Comparison of ENCODE assay signal across 8 cellular contexts in genomic region chr3:108153451-108153981, GRCh38.
DNase-seq lines count a peak whose midpoint lies in the region; ATAC-seq, FAIRE-seq and TF ChIP-seq lines count a peak whose summit lies in the region.

No MANE protein-coding gene starts in this region.

- CTCF ChIA-PET in AG04449 (lab: Yijun Ruan, JAX) (interaction anchor here (0.6 to 3.3 kb wide), 30 partner anchors 10 to 400 kb away, joined by 3 to 47 read pairs (median 4); no protein-coding TSS in a partner anchor), IMR-90 (lab: Yijun Ruan, JAX) (interaction anchor here (0.8 to 2.0 kb wide), 4 partner anchors 11 to 324 kb away, joined by 3 to 6 read pairs (median 4); no protein-coding TSS in a partner anchor)

- H2AFZ ChIP-seq in IMR-90 (replicated peaks; ENCODE audit: low read length, poor library complexity) (peak overlapping the region; percentile 46), SU-DHL-6 (ENCODE audit: low read depth, low read length, severe bottlenecking) (no peak overlapping the region)

- intact Hi-C loops in IMR-90 (cut with micrococcal nuclease): loop anchor here (2.0 to 10.0 kb wide), 2 partner anchors 251 to 323 kb away; no protein-coding TSS in a partner anchor
- intact Hi-C loops in mucosa of descending colon (cut with DNase I, micrococcal nuclease): loop anchor here in 1 of 2 donors (5.0 kb wide), 1 partner anchor 324 kb away; no protein-coding TSS in a partner anchor

- no peak overlapping the region for H2AK5ac ChIP-seq in IMR-90 (ENCODE audit: low read depth, low read length)

- TF ChIP-seq POLR2A in GM12891 (IDR thresholded peaks at IDR 0.05; ENCODE audit: low read depth, low read length): no peak
- no peak for TF ChIP-seq POLR2A in IMR-90 (IDR thresholded peaks at IDR 0.05; ENCODE audit: low read depth, low read length)

- H3K27ac ChIP-seq in IMR-90 (ENCODE audit: insufficient read depth, low read length) (no peak overlapping the region), SU-DHL-6 (ENCODE audit: low read depth, low read length) (no peak overlapping the region)

- peak; percentile 76 for TF ChIP-seq RAD21 in IMR-90 (IDR thresholded peaks at IDR 0.05; ENCODE audit: low read length)

- peak overlapping the region; percentile 74 for H3K4ac ChIP-seq in IMR-90 (ENCODE audit: low read depth, low read length)

- H3K79me1 ChIP-seq in IMR-90 (ENCODE audit: low read depth in 1 of 2, low read length in 2 of 2): no peaks in the 10 kb centered on the region

- H2BK5ac ChIP-seq in IMR-90 (ENCODE audit: low read depth, low read length, poor library complexity, severe bottlenecking): no peak overlapping the region

- peak overlapping the region; percentile 38; the same call in 1 of the 2 replicates for H3K18ac ChIP-seq in IMR-90 (ENCODE audit: low read depth, low read length)

- H3K36me3 ChIP-seq in IMR-90 (ENCODE audit: control insufficient read depth, insufficient read depth, low read length) (no peaks in the 10 kb centered on the region), SU-DHL-6 (ENCODE audit: low read length) (no peaks in the 10 kb centered on the region), bronchial epithelial cell (ENCODE audit: control insufficient read depth, insufficient read depth, low read length) (no peaks in the 10 kb centered on the region), mucosa of descending colon (ENCODE audit: low read depth) (no peaks in the 10 kb centered on the region)

- H3K4me1 ChIP-seq in IMR-90 (ENCODE audit: control insufficient read depth, insufficient read depth, low read length) (peaks cover 11% of the 10 kb centered on the region), mucosa of descending colon (ENCODE audit: low read depth) (no peaks in the 10 kb centered on the region)

- H4K8ac ChIP-seq in IMR-90 (ENCODE audit: low read depth in 2 of 2, low read length in 2 of 2): peak overlapping the region in 1 of 2 experiments; percentile 83; a peak in 2 of 4 replicates

- DNase-seq in AG04449 (ENCODE audit: low read depth, low spot score) (no peak), GM12891 (ENCODE audit: insufficient read length, low spot score) (no peak), IMR-90 (peak; percentile 75), bronchial epithelial cell (ENCODE audit: low read depth) (peak; percentile 70), mucosa of descending colon (peak in 2 of 3 donors; percentile 51 to 69), NCI-H2107 treated with DMSO at 0.1 percent for 48 hours (lab: John Stamatoyannopoulos, UW; ENCODE audit: unreplicated experiment) (no peak)

- H4K5ac ChIP-seq in IMR-90 (ENCODE audit: low read depth, low read length): peak overlapping the region; percentile 60; the same call in 1 of the 2 replicates

- in situ Hi-C loops in IMR-90 (cut with MboI; ENCODE audit: low sequenced_read_pairs): no loop called here

- dilution Hi-C loops in IMR-90 (cut with HindIII; ENCODE audit: low sequenced_read_pairs, unreplicated experiment): no loop called here

- H3K9me1 ChIP-seq in IMR-90 (ENCODE audit: insufficient read depth, low read length): peaks cover 3% of the 10 kb centered on the region; the same call in 1 of the 2 replicates

- TF ChIP-seq CTCF in AG04449 (IDR thresholded peaks at IDR 0.05; ENCODE audit: insufficient read depth, low read length, missing control alignments) (peak; percentile 33), IMR-90 (conservative IDR thresholded peaks at IDR 0.05; ENCODE audit: low read depth, low read length) (peak; percentile 65), SU-DHL-6 (IDR thresholded peaks at IDR 0.05; ENCODE audit: insufficient read depth, low read length, poor library complexity, severe bottlenecking) (peak; percentile 57), bronchial epithelial cell (IDR thresholded peaks at IDR 0.05; ENCODE audit: insufficient read depth, low read length, severe bottlenecking) (peak; percentile 25), mucosa of descending colon (IDR thresholded peaks at IDR 0.05) (peak; percentile 11)

- H3K4me2 ChIP-seq in IMR-90 (ENCODE audit: low read depth, low read length): no peak overlapping the region
- no peak overlapping the region for H3K4me2 ChIP-seq in SU-DHL-6 (ENCODE audit: low read depth, low read length, poor library complexity, severe bottlenecking)

- no peaks in the 10 kb centered on the region for H3F3A ChIP-seq in SU-DHL-6 (ENCODE audit: insufficient read depth)

- no peak overlapping the region for H2AK9ac ChIP-seq in IMR-90 (replicated peaks; ENCODE audit: low read depth, low read length, poor library complexity)

- H3K27me3 ChIP-seq in IMR-90 (ENCODE audit: control insufficient read depth, insufficient read depth, low read length) (no peaks in the 10 kb centered on the region), SU-DHL-6 (ENCODE audit: low read length) (no peaks in the 10 kb centered on the region), bronchial epithelial cell (ENCODE audit: control insufficient read depth, insufficient read depth, low read length) (no peaks in the 10 kb centered on the region)

- BruUV-seq in IMR-90 (replicated peaks; lab: Mats Ljungman, UMichigan): no TSS peak

- H3K9me2 ChIP-seq in SU-DHL-6 (replicated peaks; ENCODE audit: insufficient read depth, low read length): no peaks in the 10 kb centered on the region

- peak overlapping the region; percentile 66; the same call in 1 of the 2 replicates for H4K91ac ChIP-seq in IMR-90 (ENCODE audit: insufficient read depth, low read depth, low read length)

- H3K14ac ChIP-seq in IMR-90 (replicated peaks; ENCODE audit: low read depth, low read length): peak overlapping the region; percentile 24

- H3K4me3 ChIP-seq in AG04449 (ENCODE audit: low read depth, low read length): no peak overlapping the region
- H3K4me3 ChIP-seq in IMR-90 (ENCODE audit: insufficient read depth, low read depth, low read length): no peak overlapping the region
- H3K4me3 ChIP-seq in SU-DHL-6 (ENCODE audit: insufficient read depth, low read length, poor library complexity, severe bottlenecking): no peak overlapping the region
- H3K4me3 ChIP-seq in bronchial epithelial cell (ENCODE audit: low read depth, low read length): no peak overlapping the region
- H3K4me3 ChIP-seq in mucosa of descending colon: no peak overlapping the region

- H3K56ac ChIP-seq in IMR-90 (ENCODE audit: extremely low read depth, insufficient read depth, low read length): no peak overlapping the region

- POLR2A ChIA-PET in AG04449 (lab: Yijun Ruan, JAX) (no interaction called here), IMR-90 (lab: Charles Lee; ENCODE audit: unreplicated experiment) (no interaction called here)

- no peaks in the 10 kb centered on the region for H4K20me1 ChIP-seq in IMR-90 (ENCODE audit: insufficient read depth, low read length)
- no peaks in the 10 kb centered on the region for H4K20me1 ChIP-seq in SU-DHL-6 (ENCODE audit: low read depth, low read length)

- H3K9ac ChIP-seq in IMR-90 (ENCODE audit: low read depth, low read length): no peak overlapping the region
- H3K9ac ChIP-seq in SU-DHL-6 (ENCODE audit: low read length): no peak overlapping the region

- WGBS in IMR-90 (ENCODE audit: extremely low coverage in 2 of 2, insufficient read length in 1 of 2), 2 experiments: 80% methylated on average over 2 of the region's 7 CpGs; no CpG with 5 or more reads in 1 of the 2 experiments

- H3K23ac ChIP-seq in IMR-90 (ENCODE audit: low read depth, low read length): no peak overlapping the region

- H2BK120ac ChIP-seq in IMR-90 (ENCODE audit: low read depth, low read length): peak overlapping the region; percentile 60

- H3K79me2 ChIP-seq in SU-DHL-6 (ENCODE audit: insufficient read depth, low read length): no peaks in the 10 kb centered on the region

- peak overlapping the region; percentile 41; the same call in 1 of the 3 replicates for H2BK15ac ChIP-seq in IMR-90 (ENCODE audit: low read depth, low read length)

- H2BK20ac ChIP-seq in IMR-90 (ENCODE audit: low read depth, low read length): peak overlapping the region; percentile 61; the same call in 1 of the 2 replicates

- no peaks in the 10 kb centered on the region for H3K9me3 ChIP-seq in IMR-90 (ENCODE audit: control insufficient read depth, insufficient read depth, low read length)
- H3K9me3 ChIP-seq in SU-DHL-6 (ENCODE audit: insufficient read depth, low read length): no peaks in the 10 kb centered on the region
- H3K9me3 ChIP-seq in mucosa of descending colon: no peaks in the 10 kb centered on the region

- ATAC-seq in IMR-90 (ENCODE audit: low read depth) (peak; percentile 82), mucosa of descending colon (peak; percentile 82), HG03159 (IDR thresholded peaks at IDR 0.05; ENCODE audit: unreplicated experiment) (no peak)

- FAIRE-seq in GM12891 (lab: Jason Lieb, UNC) (peak; percentile 23), bronchial epithelial cell (lab: Jason Lieb, UNC) (no peak)

TF ChIP-seq in GM12891, 5 proteins besides CTCF, POLR2A, EP300 and RAD21:
- TF ChIP-seq SPI1 (IDR thresholded peaks at IDR 0.05; ENCODE audit: low read depth, low read length) (peak; percentile 48), POLR2AphosphoS5 (IDR thresholded peaks at IDR 0.05; ENCODE audit: low read depth, low read length) (no peak)

TF ChIP-seq in IMR-90, 13 proteins besides CTCF, POLR2A, EP300 and RAD21:
- no peak for TF ChIP-seq MAFK (IDR thresholded peaks at IDR 0.05; ENCODE audit: low read depth, low read length)
- no peak for TF ChIP-seq NFE2L2 (IDR thresholded peaks at IDR 0.05; ENCODE audit: low read depth, low read length)
- TF ChIP-seq FOS (IDR thresholded peaks at IDR 0.05; ENCODE audit: low read depth, low read length): no peak
- no peak for TF ChIP-seq CEBPB (IDR thresholded peaks at IDR 0.05; ENCODE audit: low read depth, low read length)
- TF ChIP-seq MXI1 (IDR thresholded peaks at IDR 0.05; ENCODE audit: borderline replicate concordance, low read depth, low read length): no peak
- TF ChIP-seq SMC3 (IDR thresholded peaks at IDR 0.05; ENCODE audit: low read depth, low read length): peak; percentile 59
- no peak for TF ChIP-seq RCOR1 (IDR thresholded peaks at IDR 0.05; ENCODE audit: insufficient replicate concordance, low read length)
- TF ChIP-seq BHLHE40 (IDR thresholded peaks at IDR 0.05; ENCODE audit: low read depth, low read length): no peak
- TF ChIP-seq RFX5 (IDR thresholded peaks at IDR 0.05; ENCODE audit: low read depth, low read length): no peak

Comparison
In these comparisons a context has a peak if more than half of its experiments do, and no peak if none do; other contexts are left out.
1. DNase-seq: peak in IMR-90 (single experiment), bronchial epithelial cell (single experiment) and mucosa of descending colon (2 of 3); none in AG04449 (single experiment), GM12891 (single experiment) and NCI-H2107 treated with DMSO at 0.1 percent for 48 hours (single experiment).
2. CTCF ChIP-seq: peak in every context shown above with its lines; median percentile 65 in IMR-90; 57 in SU-DHL-6; 33 in AG04449; 25 in bronchial epithelial cell; 11 in mucosa of descending colon.